21 cellular contexts compared by ENCODE assay signal in the genomic region with DNA sequence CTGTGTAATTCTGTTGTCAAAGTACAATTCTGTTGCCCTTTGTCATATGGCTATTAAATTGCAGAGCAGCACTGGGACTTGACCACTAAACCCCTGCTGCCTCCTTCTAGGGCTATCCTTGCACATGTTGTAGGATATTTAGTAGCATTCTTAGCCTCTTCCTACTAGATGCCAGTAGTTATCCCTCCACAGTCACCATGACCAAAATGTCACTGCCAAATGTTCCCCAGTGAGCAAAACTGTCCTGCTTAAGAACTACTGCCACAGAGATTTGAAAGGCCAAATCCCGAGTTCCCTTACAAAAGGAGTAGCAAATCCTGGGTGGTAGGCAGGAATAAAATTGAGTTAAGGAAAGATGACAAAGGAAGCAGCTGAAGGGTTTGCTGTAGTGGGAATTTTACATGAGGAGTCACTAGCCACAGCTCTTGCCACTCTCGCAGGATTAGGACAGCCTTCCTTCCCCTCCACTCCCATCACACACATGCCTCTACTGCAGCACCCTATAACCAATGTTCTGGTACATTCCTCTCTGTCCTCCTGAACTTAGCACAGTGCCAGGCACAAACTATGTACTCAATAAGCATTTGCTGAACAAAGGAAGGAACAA. TPM values are rescaled to one million over a fixed set of nuclear protein-coding genes. Genes with fewer than 3 reads are reported as not detected.
A peak's percentile ranks its signal among the peaks of the same experiment; 100 is the strongest.
DNase-seq lines count a peak whose midpoint lies in the region; ATAC-seq, FAIRE-seq and TF ChIP-seq lines count a peak whose summit lies in the region.
"Had no signal": no experiment of that assay in that cellular context is flagged by ENCODE, and none has a peak within 500 bp of the region (broad histone marks: within the 10 kb centered on the region; RNA-seq: fewer than 3 reads in every experiment).

No MANE protein-coding gene starts in this region.

- no peak for ATAC-seq in GM12878
- no peak for ATAC-seq in GM21360 (IDR thresholded peaks at IDR 0.05; ENCODE audit: unreplicated experiment)
- ATAC-seq: naive thymus-derived CD4-positive, alpha-beta T cell; stimulated activated naive B cell treated with anti-CD40 and anti-IgM and Interleukin-4, amounts not matched to agents 10 μg/mL and 1 μg/mL and 100 μg/mL, for 72 hours had no signal

- no TSS peak for BruUV-seq in GM12878 (replicated peaks; lab: Mats Ljungman, UMichigan)

- peaks cover 4% of the 10 kb centered on the region for H3K27me3 Mint-ChIP-seq in HFFc6 (ENCODE audit: insufficient read depth)

- CTCF ChIA-PET in GM12878 (lab: Yijun Ruan, JAX): interaction anchor here (0.7 to 4.2 kb wide), 11 partner anchors 10 to 297 kb away, joined by 3 to 29 read pairs (median 6); no protein-coding TSS in a partner anchor

- POLR2A ChIA-PET in GM12878 (lab: Charles Lee): interaction anchor here (1.2 kb wide), 1 partner anchor 30 kb away, joined by 4 read pairs; no protein-coding TSS in a partner anchor

- H3K36me3 ChIP-seq in GM12878 (ENCODE audit: control insufficient read depth in 2 of 2, insufficient read depth in 2 of 2, low read length in 1 of 2) (no peaks in the 10 kb centered on the region), osteoblast (ENCODE audit: insufficient read depth, low read length) (no peaks in the 10 kb centered on the region)
- H3K36me3 ChIP-seq: cardiac muscle cell, tibial artery had no signal

- no peak for TF ChIP-seq RAD21 in GM12878 (IDR thresholded peaks at IDR 0.05; ENCODE audit: insufficient read depth, low read depth, low read length)

- H3K9ac ChIP-seq in GM12878 (ENCODE audit: control insufficient read depth, insufficient read depth, low read length): no peak overlapping the region

- no peaks in the 10 kb centered on the region for H3K9me3 Mint-ChIP-seq in HFFc6
- H3K9me3 Mint-ChIP-seq: CD14-positive monocyte; stimulated activated naive B cell treated with anti-CD40 and anti-IgM and Interleukin-4, amounts not matched to agents 10 μg/mL and 1 μg/mL and 100 μg/mL, for 72 hours had no signal

- peak overlapping the region; percentile 11; the same call in 1 of the 2 replicates for H3K4me2 ChIP-seq in GM12878 (ENCODE audit: control insufficient read depth, insufficient read depth)
- H3K4me2 ChIP-seq in osteoblast (ENCODE audit: insufficient read depth, low read length): no peak overlapping the region

- H3K4me3 Mint-ChIP-seq in HFFc6: 0 out of 2 replicates have a peak overlapping the region, but pooled peaks have one; percentile 6
- H3K4me3 Mint-ChIP-seq: CD14-positive monocyte; naive thymus-derived CD4-positive, alpha-beta T cell; stimulated activated naive B cell treated with anti-CD40 and anti-IgM and Interleukin-4, amounts not matched to agents 10 μg/mL and 1 μg/mL and 100 μg/mL, for 72 hours had no signal

- SMC1A ChIA-PET in GM12878 (lab: Charles Lee; ENCODE audit: uncharacterized antibody, unreplicated experiment): interaction anchor here (0.6 to 18.1 kb wide), 14 partner anchors 10 to 281 kb away, joined by 3 to 362 read pairs (median 4); no protein-coding TSS in a partner anchor

- H3K4me3 ChIP-seq in AG10803 (ENCODE audit: low read length): no peak overlapping the region
- no peak overlapping the region for H3K4me3 ChIP-seq in GM12878
- no peak overlapping the region for H3K4me3 ChIP-seq in osteoblast (ENCODE audit: insufficient read depth, low read length)
- H3K4me3 ChIP-seq: cardiac muscle cell, tibial artery had no signal

- H3K79me2 ChIP-seq in GM12878 (ENCODE audit: control insufficient read depth, insufficient read depth, low read length) (peaks cover 55% of the 10 kb centered on the region), osteoblast (ENCODE audit: insufficient read depth, low read length) (peaks cover 88% of the 10 kb centered on the region)

- H2AFZ ChIP-seq in GM12878 (ENCODE audit: control insufficient read depth, low read depth, low read length) (no peak overlapping the region), osteoblast (ENCODE audit: low read length) (no peak overlapping the region)

- peak; percentile 38 for FAIRE-seq in GM12878 (lab: Jason Lieb, UNC)
- no peak for FAIRE-seq in GM12892 (lab: Jason Lieb, UNC)

- TF ChIP-seq CTCF in AG10803 (conservative IDR thresholded peaks at IDR 0.05; ENCODE audit: low read length) (no peak), HFFc6 (IDR thresholded peaks at IDR 0.05) (no peak), GM12878 (IDR thresholded peaks at IDR 0.05 in 2 of 3, conservative IDR thresholded peaks at IDR 0.05 in 1 of 3; ENCODE audit: control insufficient read depth in 2 of 3, extremely low read depth in 1 of 3, insufficient read depth in 1 of 3, low read depth in 3 of 3, low read length in 3 of 3) (no peak), osteoblast (IDR thresholded peaks at IDR 0.05; ENCODE audit: extremely low read depth, low read depth, low read length) (no peak)

- 53% methylated on average over 2 of the region's 2 CpGs for WGBS in GM12878 (ENCODE audit: insufficient coverage, insufficient replicate concordance, low lambda C conversion rate, missing lambda C conversion rate)

- TF ChIP-seq POLR2A in GM12878 (IDR thresholded peaks at IDR 0.05; ENCODE audit: low read depth, low read length) (no peak), GM12892 (IDR thresholded peaks at IDR 0.05; ENCODE audit: low read depth, low read length) (no peak)

- DNase-seq in AG10803 (ENCODE audit: low read depth) (peak; percentile 30), HFFc6 (no peak), GM12878 (ENCODE audit: low read depth, low spot score) (no peak), osteoblast (ENCODE audit: insufficient read length, low spot score, missing footprints) (no peak), GM12892 (ENCODE audit: insufficient read length) (no peak), NCI-H226 (no peak)
- no peak for DNase-seq in activated CD8-positive, alpha-beta memory T cell treated with anti-CD3 and anti-CD28 coated beads, Interleukin-2, amount 50 U/mL, for 48 hours
- DNase-seq: activated naive CD4-positive, alpha-beta T cell treated with anti-CD3 and anti-CD28 coated beads, Interleukin-2, amount 50 U/mL, for 16 hours; amygdala; glutamatergic neuron; Karpas-422; mesendoderm; naive thymus-derived CD4-positive, alpha-beta T cell; NCI-H187; RPMI8226; stimulated activated CD4-positive, alpha-beta T cell treated with anti-CD3 and anti-CD28 coated beads, Interleukin-4, amount 100 ng/mL, for 24 hours; stimulated activated naive B cell treated with anti-CD40 and anti-IgM and Interleukin-4, amounts not matched to agents 10 μg/mL and 1 μg/mL and 100 μg/mL, for 72 hours; tibial artery had no signal

- peak overlapping the region; percentile 71 for H3K27ac Mint-ChIP-seq in HFFc6
- H3K27ac Mint-ChIP-seq: naive thymus-derived CD4-positive, alpha-beta T cell; stimulated activated naive B cell treated with anti-CD40 and anti-IgM and Interleukin-4, amounts not matched to agents 10 μg/mL and 1 μg/mL and 100 μg/mL, for 72 hours had no signal

- H3K27ac ChIP-seq in GM12878 (ENCODE audit: control insufficient read depth, insufficient read depth) (no peak overlapping the region), osteoblast (ENCODE audit: low read depth, low read length) (peak overlapping the region; percentile 89)
- H3K27ac ChIP-seq: cardiac muscle cell, tibial artery had no signal

- in situ Hi-C loops in GM12878 (cut with MboI): no loop called here

- H3K4me1 Mint-ChIP-seq in HFFc6 (ENCODE audit: low read depth): peaks cover 96% of the 10 kb centered on the region
- H3K4me1 Mint-ChIP-seq: stimulated activated naive B cell treated with anti-CD40 and anti-IgM and Interleukin-4, amounts not matched to agents 10 μg/mL and 1 μg/mL and 100 μg/mL, for 72 hours had no signal

- peaks cover 20% of the 10 kb centered on the region for H3K36me3 Mint-ChIP-seq in HFFc6 (ENCODE audit: low read depth)
- H3K36me3 Mint-ChIP-seq: CD14-positive monocyte; naive thymus-derived CD4-positive, alpha-beta T cell; stimulated activated naive B cell treated with anti-CD40 and anti-IgM and Interleukin-4, amounts not matched to agents 10 μg/mL and 1 μg/mL and 100 μg/mL, for 72 hours had no signal

- RAD21 ChIA-PET in GM12878 (lab: Charles Lee; ENCODE audit: unreplicated experiment): interaction anchor here (1.2 to 3.1 kb wide), 7 partner anchors 8 to 229 kb away, joined by 3 to 19 read pairs (median 6); a partner anchor contains a TSS

- no peaks in the 10 kb centered on the region for H3K9me3 ChIP-seq in GM12878 (replicated peaks; ENCODE audit: control insufficient read depth, insufficient read depth, low read length)
- no peaks in the 10 kb centered on the region for H3K9me3 ChIP-seq in osteoblast (ENCODE audit: low read depth, low read length)
- H3K9me3 ChIP-seq: tibial artery had no signal

- H3K27me3 ChIP-seq in GM12878 (replicated peaks in 1 of 2; ENCODE audit: control insufficient read depth in 2 of 2, insufficient read depth in 2 of 2, low read length in 1 of 2): no peaks in the 10 kb centered on the region
- no peaks in the 10 kb centered on the region for H3K27me3 ChIP-seq in osteoblast (ENCODE audit: insufficient read depth, low read length)
- H3K27me3 ChIP-seq: cardiac muscle cell, tibial artery had no signal

- no peak for TF ChIP-seq EP300 in GM12878 (IDR thresholded peaks at IDR 0.05; ENCODE audit: borderline replicate concordance in 1 of 2, control insufficient read depth in 1 of 2, low read depth in 2 of 2, low read length in 2 of 2)

- H3K4me1 ChIP-seq in GM12878 (ENCODE audit: control insufficient read depth, insufficient read depth, low read length): no peaks in the 10 kb centered on the region
- peaks cover 76% of the 10 kb centered on the region for H3K4me1 ChIP-seq in osteoblast (ENCODE audit: insufficient read depth, low read length)

- intact Hi-C loops in GM12878 (cut with micrococcal nuclease; ENCODE audit: unreplicated experiment): no loop called here

- H4K20me1 ChIP-seq in GM12878 (ENCODE audit: control insufficient read depth, insufficient read depth): no peaks in the 10 kb centered on the region
- peaks cover 2% of the 10 kb centered on the region for H4K20me1 ChIP-seq in osteoblast (ENCODE audit: insufficient read depth, low read length)

RNA-seq across cellular contexts. Expression of a gene that starts 8.4 kb away (rescaled TPM):
- 10 to 100 TPM; 32.4 to 45.5 (median 35.8) TPM for total RNA-seq in HFFc6 (2021; fragmentation: NEBNext Ultra II Directional; extraction: Animal tissue kit (Norgen Biotek cat#: 25700))
- 108 and 115 TPM in 2 replicates for total RNA-seq in GM12878 (2013; cell fraction: nucleolus; rRNA removed)
- total RNA-seq in GM12878 (2014; rRNA removed): 22.2 and 23.1 TPM in 2 replicates
- total RNA-seq in GM12878 (2014; rRNA removed; fragmentation: Illumina TruSeq; extraction: Trizol): 17.5 and 19.7 TPM in 2 replicates
- total RNA-seq in GM12878 (2021): 24.6 and 24.8 TPM in 2 replicates
- polyA plus RNA-seq in GM12878 (2011; ENCODE audit: low read depth): 4.4 TPM
- 12.1 and 18.8 TPM in 2 replicates for polyA plus RNA-seq in GM12878 (2011; rRNA removed)
- 15.4 and 20.5 TPM in 2 replicates for polyA plus RNA-seq in GM12878 (2011; cell fraction: cytosol; rRNA removed)
- polyA plus RNA-seq in GM12878 (2011; cell fraction: nucleus; rRNA removed): 18.9 and 19.3 TPM in 2 replicates
- 7.5 and 9.0 TPM in 2 replicates for polyA plus RNA-seq in GM12878 (2012)
- 19.8 and 23.3 TPM in 2 replicates for polyA plus RNA-seq in GM12878 (2014; fragmentation: Illumina TruSeq; extraction: Trizol)
- 1 to 10 TPM; 2.7 to 3.1 TPM for polyA plus RNA-seq in GM12878 (2014; fragmentation: Nextera tagmentation; extraction: Ambion mirVana)
- 10.6 and 12.5 TPM in 2 replicates for polyA plus RNA-seq in GM12878 (2014; rRNA removed)
- 10 to 100 TPM; 15.9 to 19.3 TPM for polyA plus RNA-seq in GM12878 (2016; fragmentation: Nextera tagmentation; extraction: Ambion mirVana)
- 43.5 and 47.3 TPM in 2 replicates for polyA minus RNA-seq in GM12878 (2011; rRNA and poly(A)+ RNA removed)
- polyA minus RNA-seq in GM12878 (2011; cell fraction: cytosol; rRNA and poly(A)+ RNA removed): 10.4 and 13.5 TPM in 2 replicates
- polyA minus RNA-seq in GM12878 (2011; cell fraction: nucleus; rRNA and poly(A)+ RNA removed): 31.8 and 43.5 TPM in 2 replicates
- total RNA-seq in osteoblast: 89.0 and 92.3 TPM in 2 replicates
- polyA plus RNA-seq in GM12892 (2012; ENCODE audit: missing spikeins): 12.2 TPM
- polyA plus RNA-seq: naive thymus-derived CD4-positive, alpha-beta T cell had no signal

RNA-seq across cellular contexts. Expression of a gene that starts 50.8 kb away (rescaled TPM):
- total RNA-seq in HFFc6 (2021; fragmentation: NEBNext Ultra II Directional; extraction: Animal tissue kit (Norgen Biotek cat#: 25700)): 100 to 1,000 TPM; 349 to 502 (median 461) TPM
- not detected in 2 replicates for total RNA-seq in GM12878 (2013; cell fraction: nucleolus; rRNA removed)
- total RNA-seq in GM12878 (2014; rRNA removed) (138 and 149 TPM in 2 replicates), GM12878 (2014; rRNA removed; fragmentation: Illumina TruSeq; extraction: Trizol) (104 and 111 TPM in 2 replicates), GM12878 (2021) (102 and 107 TPM in 2 replicates), osteoblast (258 and 348 TPM in 2 replicates)
- 49.9 TPM for polyA plus RNA-seq in GM12878 (2011; ENCODE audit: low read depth)
- polyA plus RNA-seq in GM12878 (2011; rRNA removed) (0.14 and 0.29 TPM in 2 replicates), GM12878 (2014; fragmentation: Illumina TruSeq; extraction: Trizol) (130 and 178 TPM in 2 replicates), GM12878 (2014; fragmentation: Nextera tagmentation; extraction: Ambion mirVana) (10 to 100 TPM; 41.2 to 84.3 TPM), GM12878 (2014; rRNA removed) (142 and 153 TPM in 2 replicates), GM12878 (2016; fragmentation: Nextera tagmentation; extraction: Ambion mirVana) (100 to 1,000 TPM; 169 to 175 TPM)
- polyA plus RNA-seq in GM12878 (2011; cell fraction: cytosol; rRNA removed): 0.40 and 0.55 TPM in 2 replicates
- 0.29 and 0.37 TPM in 2 replicates for polyA plus RNA-seq in GM12878 (2011; cell fraction: nucleus; rRNA removed)
- polyA plus RNA-seq in GM12878 (2012): 31.9 and 46.9 TPM in 2 replicates
- polyA minus RNA-seq in GM12878 (2011; rRNA and poly(A)+ RNA removed): not detected in 2 replicates
- polyA minus RNA-seq in GM12878 (2011; cell fraction: cytosol; rRNA and poly(A)+ RNA removed): not detected in 2 replicates
- polyA minus RNA-seq in GM12878 (2011; cell fraction: nucleus; rRNA and poly(A)+ RNA removed): not detected in 2 replicates
- polyA plus RNA-seq in GM12892 (2012; ENCODE audit: missing spikeins): 126 TPM
- polyA plus RNA-seq: CD14-positive monocyte; naive thymus-derived CD4-positive, alpha-beta T cell had no signal
